8 cellular contexts compared by ENCODE assay signal in the genomic region with DNA sequence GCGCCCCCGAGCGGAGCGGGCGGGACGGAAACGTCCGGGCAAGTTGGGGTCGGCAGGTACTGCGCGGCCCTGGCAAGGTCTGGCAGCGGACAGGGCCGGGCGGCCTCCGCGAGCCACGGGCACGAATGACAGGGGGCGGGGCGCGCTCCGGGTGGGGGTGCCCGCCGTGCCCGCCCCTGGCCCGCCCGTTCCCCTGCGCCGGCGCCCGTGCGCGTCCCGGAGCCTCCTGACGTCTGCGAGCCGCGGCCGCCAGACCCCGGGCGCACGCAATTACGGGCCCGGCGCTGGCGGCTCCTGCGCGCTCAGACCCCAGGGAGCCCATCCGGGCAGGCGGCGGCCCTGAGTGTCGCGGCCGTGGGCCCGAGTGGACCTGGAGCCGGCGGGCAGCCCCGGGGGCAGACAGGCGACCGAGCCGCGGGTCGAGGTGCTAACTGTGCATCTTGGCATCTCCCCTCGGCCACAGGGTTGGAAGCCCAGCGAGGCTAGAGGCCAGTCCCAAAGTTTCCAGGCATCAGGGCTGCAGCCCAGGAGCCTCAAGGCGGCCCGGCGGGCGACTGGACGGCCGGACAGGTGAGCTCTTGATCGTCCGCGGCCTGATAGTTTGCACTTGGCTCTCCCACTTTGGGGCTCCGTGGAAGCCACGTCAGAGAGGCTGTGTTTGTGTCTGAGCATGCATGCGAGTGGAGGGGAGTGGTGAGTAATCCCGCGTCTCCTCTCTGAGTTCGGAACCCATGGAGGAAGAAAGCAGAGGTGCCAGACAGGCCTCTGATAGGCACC. TPM values are rescaled to one million over a fixed set of nuclear protein-coding genes. Genes with fewer than 3 reads are reported as not detected.
DNase-seq lines count a peak whose midpoint lies in the region; ATAC-seq, FAIRE-seq and TF ChIP-seq lines count a peak whose summit lies in the region.

No MANE protein-coding gene starts in this region.

- 23% methylated on average over 50 of the region's 80 CpGs for WGBS in GM12878 (ENCODE audit: insufficient coverage, insufficient replicate concordance, low lambda C conversion rate, missing lambda C conversion rate)
- WGBS in small intestine, 3 donors = 2 to 9% (median 6%) methylated on average over 45 to 80 of the region's 80 CpGs

- no peak for FAIRE-seq in GM12878 (lab: Jason Lieb, UNC)
- no peak for FAIRE-seq in small intestine (lab: Jason Lieb, UNC)

- H3K9me3 ChIP-seq in HEK293 (ENCODE audit: control insufficient read depth, insufficient read depth, low read depth, low read length) (no peaks in the 10 kb centered on the region), NT2/D1 (ENCODE audit: insufficient read depth, low read length) (no peaks in the 10 kb centered on the region), GM12878 (replicated peaks; ENCODE audit: control insufficient read depth, insufficient read depth, low read length) (no peaks in the 10 kb centered on the region), iPS-18a (ENCODE audit: control insufficient read depth, low read depth, low read length) (no peaks in the 10 kb centered on the region), small intestine (ENCODE audit: control insufficient read depth, low read depth) (no peaks in the 10 kb centered on the region)

- TF ChIP-seq EP300 in GM12878 (IDR thresholded peaks at IDR 0.05; ENCODE audit: borderline replicate concordance in 1 of 2, control insufficient read depth in 1 of 2, low read depth in 2 of 2, low read length in 2 of 2) = no peak

- H4K20me1 ChIP-seq in GM12878 (ENCODE audit: control insufficient read depth, insufficient read depth) = 0 out of 2 replicates have a peak, but pooled peaks cover 3% of the 10 kb centered on the region

- peak; percentile 19 for ATAC-seq in GM12878

- RAD21 ChIA-PET in GM12878 (lab: Charles Lee; ENCODE audit: unreplicated experiment) = interaction anchor here (2.8 kb wide), 1 partner anchor 62 kb away, joined by 8 read pairs; no protein-coding TSS in a partner anchor

- no TSS peak for BruUV-seq in GM12878 (replicated peaks; lab: Mats Ljungman, UMichigan)

- POLR2A ChIA-PET in HEK293 (lab: Yijun Ruan, JAX) = interaction anchor here (1.0 to 3.5 kb wide), 7 partner anchors 8 to 50 kb away, joined by 3 to 17 read pairs (median 5); no protein-coding TSS in a partner anchor
- POLR2A ChIA-PET in GM12878 (lab: Charles Lee) = interaction anchor here (0.6 to 1.5 kb wide), 6 partner anchors 9 to 217 kb away, joined by 3 to 8 read pairs (median 4); no protein-coding TSS in a partner anchor

- in situ Hi-C loops in GM12878 (cut with MboI) = no loop called here

- peaks cover 3% of the 10 kb centered on the region for H3K79me2 ChIP-seq in GM12878 (ENCODE audit: control insufficient read depth, insufficient read depth, low read length)

- H3K27me3 ChIP-seq in NT2/D1 (ENCODE audit: insufficient read depth, insufficient read length) (peaks cover 7% of the 10 kb centered on the region), GM12878 (replicated peaks in 1 of 2; ENCODE audit: control insufficient read depth in 2 of 2, insufficient read depth in 2 of 2, low read length in 1 of 2) (no peaks in the 10 kb centered on the region; a peak in 1 of 4 replicates), iPS-18a (ENCODE audit: control insufficient read depth, insufficient read depth, low read length) (no peaks in the 10 kb centered on the region), small intestine (ENCODE audit: control insufficient read depth in 2 of 2, insufficient read depth in 2 of 2, low read length in 2 of 2) (no peaks in the 10 kb centered on the region)

- CTCF ChIA-PET in HEK293 (lab: Yijun Ruan, JAX) (no interaction called here), GM12878 (lab: Yijun Ruan, JAX) (no interaction called here)

- H3K4me1 ChIP-seq in HEK293 (ENCODE audit: control insufficient read depth, insufficient read depth, low read length) (0 out of 2 replicates have a peak, but pooled peaks cover 3% of the 10 kb centered on the region), NT2/D1 (ENCODE audit: insufficient read depth, insufficient read length) (peaks cover 18% of the 10 kb centered on the region), GM12878 (ENCODE audit: control insufficient read depth, insufficient read depth, low read length) (peaks cover 15% of the 10 kb centered on the region), iPS-18a (ENCODE audit: control insufficient read depth, low read depth, low read length) (peaks cover 4% of the 10 kb centered on the region), small intestine (ENCODE audit: control insufficient read depth in 2 of 2, insufficient read depth in 1 of 2, low read depth in 1 of 2, low read length in 1 of 2) (peaks cover 0 to 5% of the 10 kb centered on the region in 2 donors)

- no peak for TF ChIP-seq POLR2A in GM12878 (IDR thresholded peaks at IDR 0.05; ENCODE audit: low read depth, low read length)

- H3K36me3 ChIP-seq in HEK293 (ENCODE audit: control insufficient read depth in 2 of 2, insufficient read depth in 1 of 2, low read length in 2 of 2) (peaks cover 0 to 30% of the 10 kb centered on the region in 2 experiments; a peak in 1 of 3 replicates), NT2/D1 (ENCODE audit: insufficient read depth, insufficient read length, low read length) (peaks cover 22% of the 10 kb centered on the region), GM12878 (ENCODE audit: control insufficient read depth in 2 of 2, insufficient read depth in 2 of 2, low read length in 1 of 2) (peaks cover 0 to 2% of the 10 kb centered on the region in 2 experiments; a peak in 1 of 4 replicates), iPS-18a (ENCODE audit: control insufficient read depth, low read depth, low read length) (no peaks in the 10 kb centered on the region), small intestine (ENCODE audit: control insufficient read depth in 2 of 2, insufficient read depth in 2 of 2, low read length in 2 of 2) (no peaks in the 10 kb centered on the region)

- peak overlapping the region; percentile 100 for H3K4me3 ChIP-seq in HEK293 (ENCODE audit: low read depth, low read length)
- H3K4me3 ChIP-seq in NT2/D1 (ENCODE audit: insufficient read length, low read depth) = peak overlapping the region; percentile 95
- peak overlapping the region; percentile 85 for H3K4me3 ChIP-seq in GM12878
- peak overlapping the region; percentile 87 for H3K4me3 ChIP-seq in iPS-18a (ENCODE audit: low read length)
- peak overlapping the region; percentile 88 to 95 for H3K4me3 ChIP-seq in small intestine (ENCODE audit: low read depth in 1 of 2, low read length in 2 of 2)

- H3K4me2 ChIP-seq in GM12878 (ENCODE audit: control insufficient read depth, insufficient read depth) = peak overlapping the region; percentile 93

- intact Hi-C loops in GM12878 (cut with micrococcal nuclease; ENCODE audit: unreplicated experiment) = loop anchor here (5.0 kb wide), 1 partner anchor 44 kb away; the partner anchor contains the start of gene SSU72

- SMC1A ChIA-PET in GM12878 (lab: Charles Lee; ENCODE audit: uncharacterized antibody, unreplicated experiment) = interaction anchor here (1.2 kb wide), 1 partner anchor 13 kb away, joined by 3 read pairs; no protein-coding TSS in a partner anchor

- H3K27ac ChIP-seq in HEK293 (ENCODE audit: extremely low read depth, low read depth, low read length) = peak overlapping the region; percentile 99
- H3K27ac ChIP-seq in GM12878 (ENCODE audit: control insufficient read depth, insufficient read depth) = peak overlapping the region; percentile 98
- no peak overlapping the region for H3K27ac ChIP-seq in iPS-18a (ENCODE audit: low read length)
- H3K27ac ChIP-seq in small intestine (ENCODE audit: low read depth in 1 of 2, low read length in 1 of 2) = peak overlapping the region; percentile 96 to 100

- H3K9ac ChIP-seq in NT2/D1 (ENCODE audit: insufficient read length, low read depth) = peak overlapping the region; percentile 99
- peak overlapping the region; percentile 99 for H3K9ac ChIP-seq in GM12878 (ENCODE audit: control insufficient read depth, insufficient read depth, low read length)
- peak overlapping the region; percentile 94 for H3K9ac ChIP-seq in iPS-18a (ENCODE audit: low read length)

- no peak for TF ChIP-seq RAD21 in GM12878 (IDR thresholded peaks at IDR 0.05; ENCODE audit: insufficient read depth, low read depth, low read length)

- peak overlapping the region; percentile 78 for H2AFZ ChIP-seq in GM12878 (ENCODE audit: control insufficient read depth, low read depth, low read length)

- TF ChIP-seq CTCF in HEK293 (tag by site-specific recombination; IDR thresholded peaks at IDR 0.05) = no peak
- TF ChIP-seq CTCF in GM12878 (IDR thresholded peaks at IDR 0.05 in 2 of 3, conservative IDR thresholded peaks at IDR 0.05 in 1 of 3; ENCODE audit: control insufficient read depth in 2 of 3, extremely low read depth in 1 of 3, insufficient read depth in 1 of 3, low read depth in 3 of 3, low read length in 3 of 3) = no peak

- DNase-seq in NCI-H146 (lab: John Stamatoyannopoulos, UW) (peak; percentile 11), NCI-H146 treated with DMSO at 0.1 percent for 48 hours (lab: John Stamatoyannopoulos, UW; ENCODE audit: unreplicated experiment) (no peak), NT2/D1 (ENCODE audit: low read depth, low spot score) (no peak), GM12878 (ENCODE audit: low read depth, low spot score) (no peak), small intestine (peak; percentile 51), foreskin melanocyte (no peak)

RNA-seq across cellular contexts. Expression of gene MIB2, which starts 0.9 kb away (rescaled TPM):
- 80.2 and 99.1 TPM in 2 replicates for total RNA-seq in GM12878 (2013; cell fraction: nucleolus; rRNA removed)
- total RNA-seq in GM12878 (2014; rRNA removed) (13.9 and 17.1 TPM in 2 replicates), GM12878 (2014; rRNA removed; fragmentation: Illumina TruSeq; extraction: Trizol) (1.8 and 2.3 TPM in 2 replicates), GM12878 (2021) (25.4 and 26.8 TPM in 2 replicates)
- polyA plus RNA-seq in GM12878 (2011; ENCODE audit: low read depth) = 7.1 TPM
- polyA plus RNA-seq in GM12878 (2011; rRNA removed) (3.2 and 5.5 TPM in 2 replicates), GM12878 (2014; fragmentation: Illumina TruSeq; extraction: Trizol) (0.60 and 0.78 TPM in 2 replicates), GM12878 (2014; fragmentation: Nextera tagmentation; extraction: Ambion mirVana) (under 1 TPM in 1 of 2 experiments, not detected in 1; 0.42 TPM), GM12878 (2014; rRNA removed) (17.4 and 23.0 TPM in 2 replicates), GM12878 (2016; fragmentation: Nextera tagmentation; extraction: Ambion mirVana) (10 to 100 TPM; 10.9 to 15.4 TPM), small intestine (100 to 1,000 TPM in 2 of 3 donors, 10 to 100 TPM in 1; 53.3 to 213 (median 178) TPM)
- polyA plus RNA-seq in GM12878 (2011; cell fraction: cytosol; rRNA removed) = 9.8 and 20.7 TPM in 2 replicates
- 125 and 131 TPM in 2 replicates for polyA plus RNA-seq in GM12878 (2011; cell fraction: nucleus; rRNA removed)
- 30.3 and 35.7 TPM in 2 replicates for polyA plus RNA-seq in GM12878 (2012)
- polyA minus RNA-seq in GM12878 (2011; rRNA and poly(A)+ RNA removed) = 7.2 and 11.2 TPM in 2 replicates
- polyA minus RNA-seq in GM12878 (2011; cell fraction: cytosol; rRNA and poly(A)+ RNA removed) = 8.7 and 9.5 TPM in 2 replicates
- polyA minus RNA-seq in GM12878 (2011; cell fraction: nucleus; rRNA and poly(A)+ RNA removed) = 21.6 and 34.3 TPM in 2 replicates

RNA-seq across cellular contexts. Expression of gene MMP23B, which starts 15.7 kb away (rescaled TPM):
- 0.90 and 1.4 TPM in 2 replicates for total RNA-seq in GM12878 (2013; cell fraction: nucleolus; rRNA removed)
- total RNA-seq in GM12878 (2014; rRNA removed) (0.34 and 0.54 TPM in 2 replicates), GM12878 (2014; rRNA removed; fragmentation: Illumina TruSeq; extraction: Trizol) (not detected in 2 replicates), GM12878 (2021) (0.51 and 0.74 TPM in 2 replicates)
- not detected for polyA plus RNA-seq in GM12878 (2011; ENCODE audit: low read depth)
- polyA plus RNA-seq in GM12878 (2011; rRNA removed) (0.33 TPM in 1 of 2 replicates, not detected in the other), GM12878 (2014; fragmentation: Illumina TruSeq; extraction: Trizol) (not detected in 2 replicates), GM12878 (2014; fragmentation: Nextera tagmentation; extraction: Ambion mirVana) (not detected), GM12878 (2014; rRNA removed) (0.33 and 0.43 TPM in 2 replicates), GM12878 (2016; fragmentation: Nextera tagmentation; extraction: Ambion mirVana) (under 1 TPM; 0.25 to 0.76 TPM), small intestine (10 to 100 TPM in 1 of 3 donors, 1 to 10 TPM in 2; 1.2 to 16.5 (median 1.6) TPM)
- polyA plus RNA-seq in GM12878 (2011; cell fraction: cytosol; rRNA removed) = 0.04 and 0.22 TPM in 2 replicates
- polyA plus RNA-seq in GM12878 (2011; cell fraction: nucleus; rRNA removed) = 7.0 and 8.0 TPM in 2 replicates
- 1.3 and 1.5 TPM in 2 replicates for polyA plus RNA-seq in GM12878 (2012)
- 0.31 TPM in 1 of 2 replicates, not detected in the other for polyA minus RNA-seq in GM12878 (2011; rRNA and poly(A)+ RNA removed)
- polyA minus RNA-seq in GM12878 (2011; cell fraction: cytosol; rRNA and poly(A)+ RNA removed) = not detected in 2 replicates
- polyA minus RNA-seq in GM12878 (2011; cell fraction: nucleus; rRNA and poly(A)+ RNA removed) = 2.1 TPM in 1 of 2 replicates, not detected in the other

RNA-seq across cellular contexts. Expression of gene FNDC10, which starts 16.3 kb away (rescaled TPM):
- total RNA-seq in GM12878 (2013; cell fraction: nucleolus; rRNA removed) = 0.46 and 0.59 TPM in 2 replicates
- total RNA-seq in GM12878 (2014; rRNA removed) (0.22 and 0.23 TPM in 2 replicates), GM12878 (2014; rRNA removed; fragmentation: Illumina TruSeq; extraction: Trizol) (0.27 and 0.28 TPM in 2 replicates), GM12878 (2021) (1.0 and 1.3 TPM in 2 replicates)
- polyA plus RNA-seq in GM12878 (2011; ENCODE audit: low read depth) = 0.50 TPM
- polyA plus RNA-seq in GM12878 (2011; rRNA removed) (not detected in 2 replicates), GM12878 (2014; fragmentation: Illumina TruSeq; extraction: Trizol) (0.18 TPM in 1 of 2 replicates, not detected in the other), GM12878 (2014; fragmentation: Nextera tagmentation; extraction: Ambion mirVana) (under 1 TPM in 1 of 2 experiments, not detected in 1; 0.05 TPM), GM12878 (2014; rRNA removed) (0.79 and 1.1 TPM in 2 replicates), GM12878 (2016; fragmentation: Nextera tagmentation; extraction: Ambion mirVana) (not detected), small intestine (1 to 10 TPM in 2 of 3 donors, under 1 TPM in 1; 0.54 to 2.9 (median 2.2) TPM)
- polyA plus RNA-seq in GM12878 (2011; cell fraction: cytosol; rRNA removed) = 0.05 TPM in 1 of 2 replicates, not detected in the other
- 0.09 TPM in 1 of 2 replicates, not detected in the other for polyA plus RNA-seq in GM12878 (2011; cell fraction: nucleus; rRNA removed)
- polyA plus RNA-seq in GM12878 (2012) = 1.0 and 1.2 TPM in 2 replicates
- polyA minus RNA-seq in GM12878 (2011; rRNA and poly(A)+ RNA removed) = 0.10 TPM in 1 of 2 replicates, not detected in the other
- not detected in 2 replicates for polyA minus RNA-seq in GM12878 (2011; cell fraction: cytosol; rRNA and poly(A)+ RNA removed)
- polyA minus RNA-seq in GM12878 (2011; cell fraction: nucleus; rRNA and poly(A)+ RNA removed) = not detected in 2 replicates

RNA-seq across cellular contexts. Expression of gene SSU72, which starts 41.6 kb away (rescaled TPM):
- 51.4 and 55.8 TPM in 2 replicates for total RNA-seq in GM12878 (2013; cell fraction: nucleolus; rRNA removed)
- total RNA-seq in GM12878 (2014; rRNA removed) (61.6 and 67.8 TPM in 2 replicates), GM12878 (2014; rRNA removed; fragmentation: Illumina TruSeq; extraction: Trizol) (38.1 and 42.5 TPM in 2 replicates), GM12878 (2021) (92.6 and 97.4 TPM in 2 replicates)
- polyA plus RNA-seq in GM12878 (2011; ENCODE audit: low read depth) = 38.3 TPM
- polyA plus RNA-seq in GM12878 (2011; rRNA removed) (46.7 and 53.3 TPM in 2 replicates), GM12878 (2014; fragmentation: Illumina TruSeq; extraction: Trizol) (66.7 and 84.0 TPM in 2 replicates), GM12878 (2014; fragmentation: Nextera tagmentation; extraction: Ambion mirVana) (10 to 100 TPM; 28.6 to 60.5 TPM), GM12878 (2014; rRNA removed) (110 and 117 TPM in 2 replicates), GM12878 (2016; fragmentation: Nextera tagmentation; extraction: Ambion mirVana) (100 to 1,000 TPM in 1 of 2 experiments, 10 to 100 TPM in 1; 67.5 to 172 TPM), small intestine (100 to 1,000 TPM; 115 to 140 (median 133) TPM)
- 59.7 and 66.8 TPM in 2 replicates for polyA plus RNA-seq in GM12878 (2011; cell fraction: cytosol; rRNA removed)
- 63.3 and 72.6 TPM in 2 replicates for polyA plus RNA-seq in GM12878 (2011; cell fraction: nucleus; rRNA removed)
- polyA plus RNA-seq in GM12878 (2012) = 73.2 and 74.8 TPM in 2 replicates
- 32.8 and 47.5 TPM in 2 replicates for polyA minus RNA-seq in GM12878 (2011; rRNA and poly(A)+ RNA removed)
- 24.9 and 28.1 TPM in 2 replicates for polyA minus RNA-seq in GM12878 (2011; cell fraction: cytosol; rRNA and poly(A)+ RNA removed)
- 19.0 and 37.2 TPM in 2 replicates for polyA minus RNA-seq in GM12878 (2011; cell fraction: nucleus; rRNA and poly(A)+ RNA removed)

RNA-seq across cellular contexts. Expression of gene CDK11B, which starts 42.6 kb away (rescaled TPM):
- 4.8 and 6.2 TPM in 2 replicates for total RNA-seq in GM12878 (2013; cell fraction: nucleolus; rRNA removed)
- total RNA-seq in GM12878 (2014; rRNA removed) (15.4 and 17.1 TPM in 2 replicates), GM12878 (2014; rRNA removed; fragmentation: Illumina TruSeq; extraction: Trizol) (10.8 and 11.9 TPM in 2 replicates), GM12878 (2021) (24.0 and 24.2 TPM in 2 replicates)
- 12.6 TPM for polyA plus RNA-seq in GM12878 (2011; ENCODE audit: low read depth)
- polyA plus RNA-seq in GM12878 (2011; rRNA removed) (2.8 and 5.3 TPM in 2 replicates), GM12878 (2014; fragmentation: Illumina TruSeq; extraction: Trizol) (30.9 and 43.8 TPM in 2 replicates), GM12878 (2014; fragmentation: Nextera tagmentation; extraction: Ambion mirVana) (1 to 10 TPM; 3.2 to 6.9 TPM), GM12878 (2014; rRNA removed) (19.4 and 23.2 TPM in 2 replicates), GM12878 (2016; fragmentation: Nextera tagmentation; extraction: Ambion mirVana) (10 to 100 TPM; 18.9 to 22.4 TPM), small intestine (10 to 100 TPM; 32.0 to 61.7 (median 58.1) TPM)
- polyA plus RNA-seq in GM12878 (2011; cell fraction: cytosol; rRNA removed) = 7.7 and 10.3 TPM in 2 replicates
- polyA plus RNA-seq in GM12878 (2011; cell fraction: nucleus; rRNA removed) = 25.6 and 48.4 TPM in 2 replicates
- 20.1 and 22.9 TPM in 2 replicates for polyA plus RNA-seq in GM12878 (2012)
- polyA minus RNA-seq in GM12878 (2011; rRNA and poly(A)+ RNA removed) = 2.2 and 3.0 TPM in 2 replicates
- polyA minus RNA-seq in GM12878 (2011; cell fraction: cytosol; rRNA and poly(A)+ RNA removed) = 3.4 and 3.7 TPM in 2 replicates
- polyA minus RNA-seq in GM12878 (2011; cell fraction: nucleus; rRNA and poly(A)+ RNA removed) = 2.4 and 3.8 TPM in 2 replicates

Comparison
In these comparisons a context has a peak if more than half of its experiments do, and no peak if none do; other contexts are left out.
1. DNase-seq: peak in NCI-H146 (single experiment) and small intestine (single experiment); none in NCI-H146 treated with DMSO at 0.1 percent for 48 hours (single experiment), NT2/D1 (single experiment), GM12878 (single experiment) and foreskin melanocyte (single experiment).
2. Peak in every context shown above with its lines, with median percentiles within 50 percentile points of each other: H3K4me3 ChIP-seq and H3K9ac ChIP-seq.